In the genomic region with DNA sequence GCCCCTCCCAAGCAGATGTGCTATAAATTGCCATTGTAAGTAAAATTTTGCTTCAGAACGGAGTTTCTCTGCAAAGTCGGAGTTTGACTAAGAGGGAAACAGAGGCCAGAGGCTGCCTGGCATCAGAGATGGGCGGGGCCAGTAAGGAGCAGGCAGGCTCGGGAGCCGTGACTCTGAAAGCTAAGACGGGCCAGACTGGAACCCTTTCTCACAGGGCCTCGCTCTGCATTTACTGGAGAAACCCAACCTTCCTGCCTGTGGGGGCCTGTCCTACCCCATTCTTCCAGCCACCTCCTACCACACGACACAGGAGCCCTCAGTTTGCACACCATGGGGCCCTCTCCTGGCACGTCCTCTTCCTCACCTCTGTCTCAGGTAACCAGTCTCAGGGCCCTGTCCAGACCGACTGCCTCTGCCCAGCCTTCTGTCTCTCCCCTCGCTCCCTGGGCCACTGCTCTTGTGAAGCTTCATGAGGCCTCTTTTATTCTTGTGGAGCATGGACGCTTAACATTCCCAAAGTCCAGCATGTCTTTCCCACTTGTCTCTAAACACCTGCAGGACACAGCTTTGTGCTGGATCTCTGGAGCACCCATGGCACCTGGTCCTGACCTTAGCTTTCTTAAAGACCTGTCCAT, we compare ENCODE assay signal across 20 cellular contexts. TPM values are rescaled to one million over a fixed set of nuclear protein-coding genes. Genes with fewer than 3 reads are reported as not detected.
DNase-seq lines count a peak whose midpoint lies in the region; ATAC-seq and TF ChIP-seq lines count a peak whose summit lies in the region.
"Had no signal": no experiment of that assay in that cellular context is flagged by ENCODE, and none has a peak within 500 bp of the region (broad histone marks: within the 10 kb centered on the region; RNA-seq: fewer than 3 reads in every experiment).

No MANE protein-coding gene starts in this region.

- no peaks in the 10 kb centered on the region for H3K36me3 Mint-ChIP-seq in activated T-cell treated with anti-CD3 and anti-CD28 coated beads, Interleukin-2, amount 50 U/mL, for 24 hours (ENCODE audit: low read depth)

- H3K9ac ChIP-seq in SU-DHL-6 (ENCODE audit: low read length): peak overlapping the region; percentile 59
- H3K9ac ChIP-seq: KMS-11, SK-N-SH had no signal

- peak; percentile 15 for DNase-seq in left ventricle myocardium superior
- no peak for DNase-seq in cardiac septum (ENCODE audit: low spot score)
- peak in 6 of 10 donors; percentile 3 to 59 (median 29) for DNase-seq in posterior cingulate gyrus
- no peak for DNase-seq in NCI-H774 (lab: John Stamatoyannopoulos, UW)
- no peak for DNase-seq in activated T-cell treated with anti-CD3 and anti-CD28 coated beads, Interleukin-2, amount 50 U/mL, for 24 hours
- DNase-seq: DND-41, IMR-90, NCI-H1436 treated with DMSO at 0.1 percent for 48 hours, NCI-H1930, NCI-H2227 treated with DMSO at 0.1 percent for 48 hours, NCI-H510A treated with DMSO at 0.1 percent for 48 hours, NCI-H82, OCI-M1, SIG-M5 had no signal

- no peak overlapping the region for H3K4me3 Mint-ChIP-seq in activated T-cell treated with anti-CD3 and anti-CD28 coated beads, Interleukin-2, amount 50 U/mL, for 24 hours
- H3K4me3 Mint-ChIP-seq: CD4-positive, alpha-beta T cell had no signal

- peaks cover 4% of the 10 kb centered on the region; the same call in 1 of the 2 replicates for H3F3A ChIP-seq in SU-DHL-6 (ENCODE audit: insufficient read depth)

- no peaks in the 10 kb centered on the region for H3K79me2 ChIP-seq in SU-DHL-6 (ENCODE audit: insufficient read depth, low read length)

- no peaks in the 10 kb centered on the region for H3K4me1 Mint-ChIP-seq in activated T-cell treated with anti-CD3 and anti-CD28 coated beads, Interleukin-2, amount 50 U/mL, for 24 hours (ENCODE audit: low read depth)

- H3K27me3 Mint-ChIP-seq in activated T-cell treated with anti-CD3 and anti-CD28 coated beads, Interleukin-2, amount 50 U/mL, for 24 hours: no peaks in the 10 kb centered on the region
- H3K27me3 Mint-ChIP-seq: CD4-positive, alpha-beta T cell had no signal

- intact Hi-C loops in left ventricle myocardium superior (cut with micrococcal nuclease): no loop called here
- intact Hi-C loops in cardiac septum (cut with DNase I): no loop called here
- intact Hi-C loops in posterior cingulate gyrus (cut with DNase I): no loop called here

- H3K9me3 ChIP-seq in SU-DHL-6 (ENCODE audit: insufficient read depth, low read length): no peaks in the 10 kb centered on the region
- H3K9me3 ChIP-seq: A549, SK-N-SH had no signal

- peak overlapping the region; percentile 62 for H3K27ac ChIP-seq in SU-DHL-6 (ENCODE audit: low read depth, low read length)
- H3K27ac ChIP-seq: A549, KMS-11 had no signal

- no peaks in the 10 kb centered on the region for H4K20me1 ChIP-seq in SU-DHL-6 (ENCODE audit: low read depth, low read length)

- no peak overlapping the region for H3K27ac Mint-ChIP-seq in activated T-cell treated with anti-CD3 and anti-CD28 coated beads, Interleukin-2, amount 50 U/mL, for 24 hours
- H3K27ac Mint-ChIP-seq: CD4-positive, alpha-beta T cell had no signal

- no peaks in the 10 kb centered on the region for H3K9me2 ChIP-seq in SU-DHL-6 (replicated peaks; ENCODE audit: insufficient read depth, low read length)
- H3K9me2 ChIP-seq: SK-N-SH had no signal

- no peak for ATAC-seq in left ventricle myocardium superior
- ATAC-seq in GM19455 (IDR thresholded peaks at IDR 0.05; ENCODE audit: unreplicated experiment): no peak

- H2AFZ ChIP-seq in SU-DHL-6 (ENCODE audit: low read depth, low read length, severe bottlenecking): no peak overlapping the region

- H3K27me3 ChIP-seq in SU-DHL-6 (ENCODE audit: low read length): no peaks in the 10 kb centered on the region

- peaks cover 3% of the 10 kb centered on the region for H3K9me3 Mint-ChIP-seq in activated T-cell treated with anti-CD3 and anti-CD28 coated beads, Interleukin-2, amount 50 U/mL, for 24 hours

- no peak for TF ChIP-seq CTCF in SU-DHL-6 (IDR thresholded peaks at IDR 0.05; ENCODE audit: insufficient read depth, low read length, poor library complexity, severe bottlenecking)

- peak overlapping the region; percentile 47 for H3K4me3 ChIP-seq in SU-DHL-6 (ENCODE audit: insufficient read depth, low read length, poor library complexity, severe bottlenecking)
- H3K4me3 ChIP-seq: A549 had no signal

- H3K4me2 ChIP-seq in SU-DHL-6 (ENCODE audit: low read depth, low read length, poor library complexity, severe bottlenecking): peak overlapping the region; percentile 41
- H3K4me2 ChIP-seq: A549, KMS-11, SK-N-SH had no signal

- H3K36me3 ChIP-seq in SU-DHL-6 (ENCODE audit: low read length): no peaks in the 10 kb centered on the region

RNA-seq across cellular contexts. Expression of gene ACSF3, which starts 48.4 kb away (rescaled TPM):
- 22.5 TPM for total RNA-seq in left ventricle myocardium superior
- total RNA-seq in cardiac septum: 14.7 TPM

Comparison
In these comparisons a context has a peak if more than half of its experiments do, and no peak if none do; other contexts are left out.
1. DNase-seq: peak in left ventricle myocardium superior (single experiment) and posterior cingulate gyrus (6 of 10); none in cardiac septum (single experiment), NCI-H774 (single experiment) and activated T-cell treated with anti-CD3 and anti-CD28 coated beads, Interleukin-2, amount 50 U/mL, for 24 hours (single experiment).